10 cellular contexts compared by ENCODE assay signal in the genomic region with DNA sequence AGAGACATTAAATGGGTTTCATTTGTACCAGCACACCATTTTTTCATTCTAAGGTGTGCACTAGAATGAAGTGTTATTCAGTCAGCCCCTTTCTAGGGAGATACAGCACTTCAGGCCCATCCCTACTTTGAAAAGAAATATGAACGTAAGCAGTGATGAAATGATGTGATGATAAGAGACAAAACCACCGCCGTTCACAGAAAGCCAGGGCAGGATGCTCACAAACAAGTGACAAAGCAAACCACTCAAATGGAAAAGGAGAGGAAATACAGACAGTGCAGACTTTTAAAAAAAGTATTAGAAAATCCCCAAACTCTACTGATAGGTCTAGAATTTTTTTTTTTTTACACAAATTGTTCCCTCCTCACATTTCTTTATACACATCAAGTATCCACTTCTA.
A peak's percentile ranks its signal among the peaks of the same experiment; 100 is the strongest.
DNase-seq lines count a peak whose midpoint lies in the region; ATAC-seq and TF ChIP-seq lines count a peak whose summit lies in the region.
"Had no signal": no experiment of that assay in that cellular context is flagged by ENCODE, and none has a peak within 500 bp of the region (broad histone marks: within the 10 kb centered on the region; RNA-seq: fewer than 3 reads in every experiment).

No MANE protein-coding gene starts in this region.

- peaks cover 10% of the 10 kb centered on the region for H3K4me1 Mint-ChIP-seq in endothelial cell (ENCODE audit: unreplicated experiment)
- H3K4me1 Mint-ChIP-seq in nephron progenitor cell = peaks cover 16% of the 10 kb centered on the region

- no peak overlapping the region for H3K27ac Mint-ChIP-seq in endothelial cell (ENCODE audit: unreplicated experiment)
- no peak overlapping the region for H3K27ac Mint-ChIP-seq in nephron progenitor cell

- H3K9me3 Mint-ChIP-seq in endothelial cell (ENCODE audit: unreplicated experiment) = no peaks in the 10 kb centered on the region
- H3K9me3 Mint-ChIP-seq in nephron progenitor cell = peaks cover 23% of the 10 kb centered on the region

- H3K4me3 Mint-ChIP-seq in endothelial cell (ENCODE audit: unreplicated experiment) (no peak overlapping the region), nephron progenitor cell (no peak overlapping the region)

- H3K36me3 Mint-ChIP-seq in endothelial cell (ENCODE audit: low read depth, unreplicated experiment) (no peaks in the 10 kb centered on the region), nephron progenitor cell (ENCODE audit: low read depth) (peaks cover 45% of the 10 kb centered on the region)

- TF ChIP-seq CTCF in endothelial cell (IDR thresholded peaks at IDR 0.05; ENCODE audit: unreplicated experiment) (no peak), nephron progenitor cell (IDR thresholded peaks at IDR 0.05) (no peak)

- ATAC-seq in HG03045 (IDR thresholded peaks at IDR 0.05; ENCODE audit: unreplicated experiment) = no peak

- no peaks in the 10 kb centered on the region for H3K27me3 Mint-ChIP-seq in endothelial cell (ENCODE audit: unreplicated experiment)
- H3K27me3 Mint-ChIP-seq in nephron progenitor cell (ENCODE audit: low read depth, poor library complexity) = no peaks in the 10 kb centered on the region

- peak; percentile 41 for DNase-seq in NK-92 treated with Interleukin-12 subunit alpha and Interleukin-12 subunit beta, amount 100 ng/mL, for 24 hours (lab: John Stamatoyannopoulos, UW)
- no peak for DNase-seq in NK-92 (lab: John Stamatoyannopoulos, UW; ENCODE audit: unreplicated experiment)
- DNase-seq in activated CD4-positive, alpha-beta T cell treated with anti-CD3 and anti-CD28 coated beads, Interleukin-2, amount 50 U/mL, for 1 hour = peak; percentile 55
- DNase-seq in central memory CD4-positive, alpha-beta T cell = peak; percentile 92
- DNase-seq in stimulated activated naive CD4-positive, alpha-beta T cell (lab: John Stamatoyannopoulos, UW) = peak; percentile 10 to 86 (median 64)
- DNase-seq in endothelial cell (ENCODE audit: low spot score) = no peak
- no peak for DNase-seq in nephron progenitor cell
- DNase-seq: NCI-H1092 treated with DMSO at 0.1 percent for 48 hours, occipital lobe had no signal

Comparison
In these comparisons a context has a peak if more than half of its experiments do, and no peak if none do; other contexts are left out.
1. DNase-seq: peak in NK-92 treated with Interleukin-12 subunit alpha and Interleukin-12 subunit beta, amount 100 ng/mL, for 24 hours (single experiment), activated CD4-positive, alpha-beta T cell treated with anti-CD3 and anti-CD28 coated beads, Interleukin-2, amount 50 U/mL, for 1 hour (single experiment), central memory CD4-positive, alpha-beta T cell (single experiment) and stimulated activated naive CD4-positive, alpha-beta T cell (6 of 6); none in NK-92 (single experiment), endothelial cell (single experiment) and nephron progenitor cell (single experiment).